8 cellular contexts compared by ENCODE assay signal in genomic region chr4:173457893-173458292, GRCh38. TPM values are rescaled to one million over a fixed set of nuclear protein-coding genes. Genes with fewer than 3 reads are reported as not detected.
"Had no signal": no experiment of that assay in that cellular context is flagged by ENCODE, and none has a peak within 500 bp of the region (broad histone marks: within the 10 kb centered on the region; RNA-seq: fewer than 3 reads in every experiment).

No MANE protein-coding gene starts in this region.

- DNase-seq: GOT3, H9, HCEC 1CT, IMR-90, KG1 had no signal

- H3K9me3 Mint-ChIP-seq: H9 had no signal

- H3K4me3 Mint-ChIP-seq: H9 had no signal

- H3K27ac Mint-ChIP-seq: H9 had no signal

- H3K4me3 ChIP-seq: K562 had no signal

- ATAC-seq: K562 had no signal

RNA-seq across cellular contexts. Expression of gene SCRG1, which starts 59.0 kb away (rescaled TPM):
- total RNA-seq: H4, H9, HT-29, K562 had no signal
